In genomic region chr3:46110701-46111493, GRCh38 we compare ENCODE assay signal across 8 cellular contexts.
DNase-seq lines count a peak whose midpoint lies in the region; ATAC-seq and FAIRE-seq lines count a peak whose summit lies in the region.

No MANE protein-coding gene starts in this region.

- peak; percentile 96 for FAIRE-seq in RCC 7860 (lab: Jason Lieb, UNC)

- peak; percentile 86 for ATAC-seq in HG02943 (IDR thresholded peaks at IDR 0.05; ENCODE audit: low read depth, unreplicated experiment)

- DNase-seq in NCI-H345 (lab: John Stamatoyannopoulos, UW) (peak; percentile 8), NCI-H345 treated with DMSO at 0.1 percent for 48 hours (lab: John Stamatoyannopoulos, UW; ENCODE audit: unreplicated experiment) (no peak), RCC 7860 (ENCODE audit: low spot score) (peak; percentile 90), globus pallidus (ENCODE audit: low spot score) (peak; percentile 63), superior temporal gyrus (ENCODE audit: extremely low spot score) (peak; percentile 36), D341Med (ENCODE audit: low spot score) (no peak)
- no peak for DNase-seq in activated CD4-positive, alpha-beta T cell treated with anti-CD3 and anti-CD28 coated beads for 4 hours

Comparison
In these comparisons a context has a peak if more than half of its experiments do, and no peak if none do; other contexts are left out.
1. DNase-seq: peak in NCI-H345 (single experiment), RCC 7860 (single experiment), globus pallidus (single experiment) and superior temporal gyrus (single experiment); none in NCI-H345 treated with DMSO at 0.1 percent for 48 hours (single experiment), D341Med (single experiment) and activated CD4-positive, alpha-beta T cell treated with anti-CD3 and anti-CD28 coated beads for 4 hours (0 of 2).